7 cellular contexts compared by ENCODE assay signal in genomic region chr17:69581061-69581955, GRCh38.
DNase-seq lines count a peak whose midpoint lies in the region; ATAC-seq and TF ChIP-seq lines count a peak whose summit lies in the region.

No MANE protein-coding gene starts in this region.

- peaks cover 8% of the 10 kb centered on the region for H3K4me1 ChIP-seq in mononuclear cell (ENCODE audit: insufficient read depth, low read length)

- POLR2A ChIA-PET in RWPE1 (lab: Yijun Ruan, JAX; ENCODE audit: low non-redundant PET) = no interaction called here

- peak overlapping the region; percentile 7 for H3K4me3 ChIP-seq in mononuclear cell (ENCODE audit: low read length)

- TF ChIP-seq CTCF in RWPE1 (conservative IDR thresholded peaks at IDR 0.05; ENCODE audit: low read depth) = no peak

- ATAC-seq in GM18909 (IDR thresholded peaks at IDR 0.05; ENCODE audit: poor library complexity, unreplicated experiment) (peak; percentile 86), HG02678 (IDR thresholded peaks at IDR 0.05; ENCODE audit: unreplicated experiment) (peak; percentile 77)

- CTCF ChIA-PET in RWPE1 (lab: Yijun Ruan, JAX) = interaction anchor here (0.7 kb wide), 1 partner anchor 51 kb away, joined by 4 read pairs; no protein-coding TSS in a partner anchor

- no peaks in the 10 kb centered on the region for H3K9me3 ChIP-seq in mononuclear cell (ENCODE audit: low read depth, low read length)

- peak; percentile 75 for DNase-seq in RPMI7951 (ENCODE audit: low read depth)
- no peak for DNase-seq in NCI-H524 treated with DMSO at 0.1 percent for 48 hours (lab: John Stamatoyannopoulos, UW)
- no peak for DNase-seq in RWPE1 (ENCODE audit: low spot score)
- DNase-seq in NCI-H1048 (lab: John Stamatoyannopoulos, UW) = no peak

- no peak overlapping the region for H3K27ac ChIP-seq in RWPE1

- H3K27me3 ChIP-seq in mononuclear cell (ENCODE audit: insufficient read depth, low read length) = peaks cover 4% of the 10 kb centered on the region
